In the genomic region with DNA sequence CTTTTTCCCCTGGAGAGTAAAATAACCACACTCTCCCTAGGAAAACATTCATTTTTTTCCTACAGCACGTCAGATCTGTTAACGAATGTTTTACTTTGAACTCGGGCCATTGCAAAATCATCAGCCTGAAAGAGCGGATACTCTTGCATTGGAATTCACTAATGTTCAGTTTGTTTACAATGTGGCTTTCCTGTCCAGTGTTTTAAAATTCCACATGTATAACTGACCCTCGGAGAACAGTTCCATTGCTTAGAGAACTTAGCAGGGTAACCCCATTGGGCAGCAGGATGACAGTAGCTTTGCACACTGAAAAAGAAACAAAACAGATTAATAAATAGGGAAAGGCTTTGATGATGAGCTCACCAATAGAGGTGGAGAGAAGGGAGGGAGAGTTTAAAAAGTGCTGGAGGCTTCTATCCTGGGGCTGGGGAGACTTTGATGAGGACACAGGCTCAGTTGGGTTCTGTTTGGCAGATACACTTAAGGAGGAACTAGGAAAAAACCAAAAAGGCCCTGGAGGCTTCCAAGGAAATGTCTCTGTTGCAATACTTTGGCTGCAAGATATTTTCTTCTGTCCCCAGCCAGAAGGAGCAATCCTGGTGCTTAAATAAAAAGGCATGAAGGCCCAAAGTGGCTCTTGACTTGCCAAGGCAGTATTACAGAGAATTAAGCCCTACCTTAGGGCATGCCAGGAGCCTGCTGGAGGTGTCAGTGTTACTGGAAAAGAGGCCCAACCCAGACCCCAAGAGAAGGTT, we compare ENCODE assay signal across 15 cellular contexts.
DNase-seq lines count a peak whose midpoint lies in the region; ATAC-seq and TF ChIP-seq lines count a peak whose summit lies in the region.
"Had no signal": no experiment of that assay in that cellular context is flagged by ENCODE, and none has a peak within 500 bp of the region (broad histone marks: within the 10 kb centered on the region; RNA-seq: fewer than 3 reads in every experiment).

No MANE protein-coding gene starts in this region.

- H3K4me1 Mint-ChIP-seq in progenitor cell of endocrine pancreas (ENCODE audit: low read depth), result no peaks in the 10 kb centered on the region
- H3K4me1 Mint-ChIP-seq in CD8-positive, alpha-beta T cell (ENCODE audit: low read depth), result no peaks in the 10 kb centered on the region
- H3K4me1 Mint-ChIP-seq: central memory CD8-positive, alpha-beta T cell had no signal

- CTCF ChIA-PET in CD8-positive, alpha-beta T cell (lab: Charles Lee), result no interaction called here

- intact Hi-C loops in colonic mucosa (cut with DNase I) (no loop called here), lower lobe of right lung (cut with DNase I) (no loop called here)
- intact Hi-C loops in CD8-positive, alpha-beta T cell (cut with DNase I, micrococcal nuclease), result no loop called here

- ATAC-seq in lower lobe of right lung, result no peak
- no peak for ATAC-seq in CD8-positive, alpha-beta T cell
- ATAC-seq: GM23338 had no signal

- no peaks in the 10 kb centered on the region for H3K9me3 Mint-ChIP-seq in progenitor cell of endocrine pancreas (ENCODE audit: low read depth)
- no peaks in the 10 kb centered on the region for H3K9me3 Mint-ChIP-seq in CD8-positive, alpha-beta T cell
- H3K9me3 Mint-ChIP-seq: central memory CD8-positive, alpha-beta T cell; GM23338 had no signal

- H3K4me1 ChIP-seq in ACC112 (ENCODE audit: control insufficient read depth, insufficient read depth, low read length, unreplicated experiment) (peaks cover 9% of the 10 kb centered on the region), colonic mucosa (no peaks in the 10 kb centered on the region), lower lobe of right lung (no peaks in the 10 kb centered on the region)
- H3K4me1 ChIP-seq in CD8-positive, alpha-beta T cell (ENCODE audit: insufficient read depth, low read length), result no peaks in the 10 kb centered on the region
- H3K4me1 ChIP-seq: BE2C, parathyroid adenoma had no signal

- POLR2A ChIA-PET in CD8-positive, alpha-beta T cell (lab: Charles Lee), result no interaction called here

- H3K27me3 ChIP-seq in ACC112 (ENCODE audit: insufficient read depth, low read length) (no peaks in the 10 kb centered on the region), colonic mucosa (no peaks in the 10 kb centered on the region), lower lobe of right lung (ENCODE audit: low read depth) (no peaks in the 10 kb centered on the region)
- H3K27me3 ChIP-seq in CD8-positive, alpha-beta T cell (ENCODE audit: insufficient read depth, low read length), result no peaks in the 10 kb centered on the region
- H3K27me3 ChIP-seq: BE2C had no signal

- H3K79me2 ChIP-seq in ACC112 (ENCODE audit: control insufficient read depth, insufficient read depth, low read length, unreplicated experiment), result no peaks in the 10 kb centered on the region
- H3K79me2 ChIP-seq: parathyroid adenoma had no signal

- H3K36me3 ChIP-seq in ACC112 (ENCODE audit: insufficient read depth, low read length) (no peaks in the 10 kb centered on the region), colonic mucosa (no peaks in the 10 kb centered on the region), lower lobe of right lung (no peaks in the 10 kb centered on the region)
- H3K36me3 ChIP-seq in CD8-positive, alpha-beta T cell (ENCODE audit: insufficient read depth, low read length), result no peaks in the 10 kb centered on the region
- H3K36me3 ChIP-seq: BE2C had no signal

- H3K9ac ChIP-seq in colonic mucosa (ENCODE audit: low read depth in 2 of 2, low read length in 2 of 2), result no peak overlapping the region
- H3K9ac ChIP-seq: parathyroid adenoma had no signal

- no peaks in the 10 kb centered on the region for H3K27me3 Mint-ChIP-seq in progenitor cell of endocrine pancreas
- no peaks in the 10 kb centered on the region for H3K27me3 Mint-ChIP-seq in CD8-positive, alpha-beta T cell (ENCODE audit: low read depth)
- H3K27me3 Mint-ChIP-seq: central memory CD8-positive, alpha-beta T cell had no signal

- H3K27ac ChIP-seq in ACC112 (ENCODE audit: low read depth, low read length) (peak overlapping the region; percentile 53), colonic mucosa (peak overlapping the region; percentile 22), lower lobe of right lung (no peak overlapping the region)
- no peak overlapping the region for H3K27ac ChIP-seq in CD8-positive, alpha-beta T cell (ENCODE audit: low read depth, low read length)
- H3K27ac ChIP-seq: parathyroid adenoma had no signal

- no peak overlapping the region for H3K27ac Mint-ChIP-seq in progenitor cell of endocrine pancreas
- H3K27ac Mint-ChIP-seq in CD8-positive, alpha-beta T cell, result no peak overlapping the region
- H3K27ac Mint-ChIP-seq: GM23338 had no signal

- H3K9me3 ChIP-seq in colonic mucosa, result no peaks in the 10 kb centered on the region
- H3K9me3 ChIP-seq in lower lobe of right lung, result no peaks in the 10 kb centered on the region
- no peaks in the 10 kb centered on the region for H3K9me3 ChIP-seq in CD8-positive, alpha-beta T cell (ENCODE audit: low read length)
- H3K9me3 ChIP-seq: BE2C had no signal

- H3K36me3 Mint-ChIP-seq in progenitor cell of endocrine pancreas (ENCODE audit: insufficient read depth), result no peaks in the 10 kb centered on the region
- H3K36me3 Mint-ChIP-seq in CD8-positive, alpha-beta T cell, result no peaks in the 10 kb centered on the region

- no peak for TF ChIP-seq CTCF in colonic mucosa (IDR thresholded peaks at IDR 0.05)
- TF ChIP-seq CTCF in lower lobe of right lung (IDR thresholded peaks at IDR 0.05), result no peak
- no peak for TF ChIP-seq CTCF in progenitor cell of endocrine pancreas (IDR thresholded peaks at IDR 0.05; ENCODE audit: unreplicated experiment)
- no peak for TF ChIP-seq CTCF in CD8-positive, alpha-beta T cell (IDR thresholded peaks at IDR 0.05)

- H3K4me3 ChIP-seq in ACC112 (ENCODE audit: low read depth, low read length) (0 out of 2 replicates have a peak overlapping the region, but pooled peaks have one; percentile 25), colonic mucosa (no peak overlapping the region), lower lobe of right lung (no peak overlapping the region)
- no peak overlapping the region for H3K4me3 ChIP-seq in CD8-positive, alpha-beta T cell (ENCODE audit: low read depth, low read length)
- H3K4me3 ChIP-seq: GM23338 had no signal

- H2AFZ ChIP-seq in ACC112 (ENCODE audit: low read length, unreplicated experiment), result peak overlapping the region; percentile 33
- H2AFZ ChIP-seq: GM23338, parathyroid adenoma had no signal

- H3K4me3 Mint-ChIP-seq in progenitor cell of endocrine pancreas (ENCODE audit: low read depth), result no peak overlapping the region
- no peak overlapping the region for H3K4me3 Mint-ChIP-seq in CD8-positive, alpha-beta T cell
- H3K4me3 Mint-ChIP-seq: central memory CD8-positive, alpha-beta T cell; GM23338 had no signal

- DNase-seq in HS-5 (ENCODE audit: low read depth) (peak; percentile 15), colonic mucosa (no peak), mucosa of gallbladder (ENCODE audit: low spot score) (peak; percentile 13), lower lobe of right lung (no peak), progenitor cell of endocrine pancreas (ENCODE audit: low spot score, unreplicated experiment) (no peak)
- no peak for DNase-seq in stimulated activated naive CD4-positive, alpha-beta T cell (lab: John Stamatoyannopoulos, UW)
- no peak for DNase-seq in CD8-positive, alpha-beta T cell
- DNase-seq: BE2C, foreskin melanocyte, KBM-7, NCI-H2081 had no signal

Comparison
In these comparisons a context has a peak if more than half of its experiments do, and no peak if none do; other contexts are left out.
1. H3K27ac ChIP-seq: peak in ACC112 (single experiment) and colonic mucosa (single experiment); none in lower lobe of right lung (single experiment) and CD8-positive, alpha-beta T cell (single experiment).
2. DNase-seq: peak in HS-5 (single experiment) and mucosa of gallbladder (single experiment); none in colonic mucosa (single experiment), lower lobe of right lung (single experiment), stimulated activated naive CD4-positive, alpha-beta T cell (0 of 6), progenitor cell of endocrine pancreas (single experiment) and CD8-positive, alpha-beta T cell (0 of 7).